9 cellular contexts compared by ENCODE assay signal in genomic region chr12:22684526-22685118, GRCh38. TPM values are rescaled to one million over a fixed set of nuclear protein-coding genes. Genes with fewer than 3 reads are reported as not detected.
DNase-seq lines count a peak whose midpoint lies in the region; ATAC-seq and TF ChIP-seq lines count a peak whose summit lies in the region.
"Had no signal": no experiment of that assay in that cellular context is flagged by ENCODE, and none has a peak within 500 bp of the region (broad histone marks: within the 10 kb centered on the region; RNA-seq: fewer than 3 reads in every experiment).

No MANE protein-coding gene starts in this region.

- H3K4me3 Mint-ChIP-seq in brain, result no peak overlapping the region

- H3K56ac ChIP-seq in mesendoderm (ENCODE audit: low read length), result no peak overlapping the region

- H3K79me2 ChIP-seq in mesendoderm (ENCODE audit: control insufficient read depth, insufficient read depth, low read length), result no peaks in the 10 kb centered on the region

- no peaks in the 10 kb centered on the region for H3K4me1 ChIP-seq in mesendoderm (ENCODE audit: control insufficient read depth, low read depth, low read length)

- no peak overlapping the region for H3K9ac ChIP-seq in mesendoderm (ENCODE audit: low read length)
- H3K9ac ChIP-seq: BLaER1 had no signal

- no peak overlapping the region for H3K4ac ChIP-seq in mesendoderm (ENCODE audit: low read depth, low read length)

- H2BK15ac ChIP-seq in mesendoderm (replicated peaks; ENCODE audit: low read depth), result no peak overlapping the region

- TF ChIP-seq CTCF in brain (conservative IDR thresholded peaks at IDR 0.05), result peak; percentile 61 to 78

- no peaks in the 10 kb centered on the region for H3K79me1 ChIP-seq in mesendoderm (ENCODE audit: low read length)

- no peak overlapping the region for H3K4me3 ChIP-seq in mesendoderm (ENCODE audit: low read length)
- H3K4me3 ChIP-seq: BLaER1 had no signal

- H4K5ac ChIP-seq in mesendoderm (ENCODE audit: low read length), result no peak overlapping the region

- H3K27me3 Mint-ChIP-seq in brain, result no peaks in the 10 kb centered on the region

- no peak overlapping the region for H3K23ac ChIP-seq in mesendoderm (ENCODE audit: low read length)

- H3K36me3 ChIP-seq in mesendoderm (ENCODE audit: control insufficient read depth, insufficient read depth, low read length), result no peaks in the 10 kb centered on the region

- no peak overlapping the region for H3K27ac ChIP-seq in mesendoderm (ENCODE audit: low read depth, low read length)
- H3K27ac ChIP-seq: BLaER1 had no signal

- no CpG with 5 or more reads among the region's 2 CpGs for WGBS in mesendoderm (ENCODE audit: extremely low coverage, insufficient coverage, low lambda C conversion rate)

- no peaks in the 10 kb centered on the region for H3K9me3 Mint-ChIP-seq in brain

- peaks cover 31% of the 10 kb centered on the region for H3K4me1 Mint-ChIP-seq in brain

- H3K18ac ChIP-seq in mesendoderm (ENCODE audit: low read length), result no peak overlapping the region

- H2BK120ac ChIP-seq in mesendoderm (ENCODE audit: low read depth, low read length), result no peak overlapping the region

- H3K36me3 Mint-ChIP-seq in brain, result peaks cover 38% of the 10 kb centered on the region

- no peak for ATAC-seq in HG03139 (IDR thresholded peaks at IDR 0.05; ENCODE audit: unreplicated experiment)

- H4K8ac ChIP-seq in mesendoderm (ENCODE audit: low read depth, low read length), result no peak overlapping the region

- no peak overlapping the region for H3K4me2 ChIP-seq in mesendoderm (ENCODE audit: low read length)
- H3K4me2 ChIP-seq: BLaER1 had no signal

- H2BK5ac ChIP-seq in mesendoderm (ENCODE audit: low read length), result no peak overlapping the region

- H2AK5ac ChIP-seq in mesendoderm (ENCODE audit: low read length), result no peak overlapping the region

- H3K27ac Mint-ChIP-seq in brain, result peak overlapping the region in 4 of 5 experiments; percentile 20 to 69 (median 39)

- H3K27me3 ChIP-seq in mesendoderm (ENCODE audit: insufficient read depth, low read length, poor library complexity), result no peaks in the 10 kb centered on the region
- H3K27me3 ChIP-seq: BLaER1 had no signal

- DNase-seq in NCI-H1092 treated with DMSO at 0.1 percent for 48 hours (lab: John Stamatoyannopoulos, UW) (peak; percentile 5), NCI-H1092 (lab: John Stamatoyannopoulos, UW) (no peak), H4 (ENCODE audit: low spot score) (peak; percentile 23), NCI-H2227 (lab: John Stamatoyannopoulos, UW; ENCODE audit: unreplicated experiment) (peak; percentile 47), mesendoderm (peak; percentile 63)
- no peak for DNase-seq in activated effector memory CD4-positive, alpha-beta T cell treated with Interleukin-2 at 50 U/mL for 16 hours

RNA-seq across cellular contexts. Expression of gene ETNK1, which starts 59.7 kb away (rescaled TPM):
- 17.4 and 19.9 TPM in 2 replicates for total RNA-seq in H4 (2014; rRNA removed; shearing (Covaris generic))
- 4.2 TPM for polyA plus RNA-seq in brain (ENCODE audit: insufficient read depth, low read depth, low replicate concordance)
- 18.8 TPM for polyA plus RNA-seq in mesendoderm (2013, experiment 1 of 2)
- 17.8 TPM for polyA plus RNA-seq in mesendoderm (2013, experiment 2 of 2)

Comparison
In these comparisons a context has a peak if more than half of its experiments do, and no peak if none do; other contexts are left out.
1. DNase-seq: peak in NCI-H1092 treated with DMSO at 0.1 percent for 48 hours (single experiment), H4 (single experiment), NCI-H2227 (single experiment) and mesendoderm (single experiment); none in NCI-H1092 (single experiment) and activated effector memory CD4-positive, alpha-beta T cell treated with Interleukin-2 at 50 U/mL for 16 hours (single experiment).